In the genomic region with DNA sequence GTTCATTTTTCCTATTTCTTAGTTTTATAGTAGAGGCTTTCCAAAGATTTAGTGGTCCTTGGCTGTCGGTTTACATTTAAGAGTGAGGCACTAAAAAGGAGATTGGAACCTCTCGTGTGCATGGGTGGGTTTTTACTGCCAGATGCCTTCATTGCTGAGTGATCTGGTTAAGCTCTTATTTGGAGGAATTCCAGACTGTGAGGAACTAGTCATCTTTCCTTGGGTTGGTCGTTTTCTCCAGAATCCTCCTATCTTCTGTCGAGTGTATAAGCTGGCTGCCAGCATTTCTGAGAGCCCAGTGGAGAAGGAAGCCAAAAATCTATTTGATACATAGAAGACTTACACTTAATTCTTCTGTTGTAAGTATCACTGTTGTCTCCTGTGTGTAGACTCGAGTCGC, we compare ENCODE assay signal across 14 cellular contexts. TPM values are rescaled to one million over a fixed set of nuclear protein-coding genes. Genes with fewer than 3 reads are reported as not detected.
DNase-seq lines count a peak whose midpoint lies in the region; TF ChIP-seq lines count a peak whose summit lies in the region.
"Had no signal": no experiment of that assay in that cellular context is flagged by ENCODE, and none has a peak within 500 bp of the region (broad histone marks: within the 10 kb centered on the region; RNA-seq: fewer than 3 reads in every experiment).

No MANE protein-coding gene starts in this region.

- H4K91ac ChIP-seq in H9 (ENCODE audit: insufficient read length, low read depth, low read length) = no peak overlapping the region

- no peak overlapping the region for H3K4me3 ChIP-seq in SK-N-SH (ENCODE audit: low read depth in 2 of 2, low read length in 1 of 2)
- no peak overlapping the region for H3K4me3 ChIP-seq in retinal pigment epithelial cell (ENCODE audit: low read length)
- H3K4me3 ChIP-seq: left lung, PC-9, spleen had no signal

- no peak overlapping the region for H3K9ac ChIP-seq in SK-N-SH
- H3K9ac ChIP-seq in H9 (ENCODE audit: extremely low read depth, insufficient read length, low read length) = no peak overlapping the region

- no peaks in the 10 kb centered on the region for H3K27me3 Mint-ChIP-seq in activated CD4-positive, alpha-beta memory T cell treated with anti-CD3 and anti-CD28 coated beads, Interleukin-2, amount 10 ng/mL, durations not matched to agents 7 days and 5 days
- H3K27me3 Mint-ChIP-seq in H9 (ENCODE audit: low read depth) = no peaks in the 10 kb centered on the region
- H3K27me3 Mint-ChIP-seq: dendritic cell treated with granulocyte-macrophage colony-stimulating factor and Interleukin-4, amounts not matched to agents 40 ng/mL and 50 ng/mL, for 4 days had no signal

- H3K9me3 ChIP-seq in SK-N-SH (no peaks in the 10 kb centered on the region), H9 (ENCODE audit: control insufficient read depth, low read depth, low read length) (no peaks in the 10 kb centered on the region)
- H3K9me3 ChIP-seq: left lung had no signal

- no peak overlapping the region for H3K23ac ChIP-seq in H9 (ENCODE audit: insufficient read length, low read depth, low read length)

- H2BK15ac ChIP-seq in H9 (ENCODE audit: low read depth, low read length) = no peak overlapping the region

- H3K4me2 ChIP-seq in SK-N-SH (no peak overlapping the region), H9 (ENCODE audit: insufficient read depth, insufficient read length, low read length) (no peak overlapping the region)
- H3K4me2 ChIP-seq: PC-9 had no signal

- H4K8ac ChIP-seq in H9 (replicated peaks; ENCODE audit: insufficient read length, low read depth, low read length) = no peak overlapping the region

- H4K20me1 ChIP-seq in SK-N-SH (ENCODE audit: insufficient read depth) (peaks cover 77% of the 10 kb centered on the region), H9 (ENCODE audit: control insufficient read depth, insufficient read depth, insufficient read length) (no peaks in the 10 kb centered on the region)

- CTCF ChIA-PET in SK-N-SH (lab: Yijun Ruan, JAX) = interaction anchor here (0.9 to 1.5 kb wide), 2 partner anchors 35 to 44 kb away, joined by 3 to 4 read pairs; no protein-coding TSS in a partner anchor
- CTCF ChIA-PET in activated CD4-positive, alpha-beta memory T cell treated with anti-CD3 and anti-CD28 coated beads, Interleukin-2, amount 10 ng/mL, durations not matched to agents 7 days and 5 days (lab: Charles Lee) = interaction anchor here (0.6 kb wide), 1 partner anchor 8 kb away, joined by 3 read pairs; no protein-coding TSS in a partner anchor

- no peak overlapping the region for H3K18ac ChIP-seq in H9 (ENCODE audit: insufficient read length, low read depth, low read length)

- peaks cover 97% of the 10 kb centered on the region for H3K79me2 ChIP-seq in SK-N-SH (ENCODE audit: insufficient read depth)
- H3K79me2 ChIP-seq in H9 (ENCODE audit: insufficient read depth, low read length) = peaks cover 21% of the 10 kb centered on the region

- no peak overlapping the region for H2AFZ ChIP-seq in SK-N-SH (ENCODE audit: low read depth)
- H2AFZ ChIP-seq in H9 (ENCODE audit: low read length) = no peak overlapping the region
- H2AFZ ChIP-seq: PC-9 had no signal

- H3T11ph ChIP-seq in H9 (ENCODE audit: low read length) = no peak overlapping the region

- no peaks in the 10 kb centered on the region for H3K9me3 Mint-ChIP-seq in activated CD4-positive, alpha-beta memory T cell treated with anti-CD3 and anti-CD28 coated beads, Interleukin-2, amount 10 ng/mL, durations not matched to agents 7 days and 5 days
- no peaks in the 10 kb centered on the region for H3K9me3 Mint-ChIP-seq in H9
- H3K9me3 Mint-ChIP-seq: activated naive CD4-positive, alpha-beta T cell treated with anti-CD3 and anti-CD28 coated beads for 36 hours; dendritic cell treated with granulocyte-macrophage colony-stimulating factor and Interleukin-4, amounts not matched to agents 40 ng/mL and 50 ng/mL, for 4 days had no signal

- peak in 1 of 2 experiments; percentile 36; a peak in 1 of 4 replicates for TF ChIP-seq EP300 in SK-N-SH (IDR thresholded peaks at IDR 0.05; ENCODE audit: borderline replicate concordance in 1 of 2, low read depth in 1 of 2, low read length in 1 of 2)

- H3K27ac ChIP-seq in SK-N-SH (ENCODE audit: low read depth in 2 of 2, low read length in 1 of 2) (peak overlapping the region; percentile 44 to 71; a peak in 3 of 4 replicates), H9 (ENCODE audit: insufficient read length, low read depth, low read length) (no peak overlapping the region)
- H3K27ac ChIP-seq: HL-60, left lung, PC-9 had no signal

- peaks cover 30% of the 10 kb centered on the region for H3F3A ChIP-seq in SK-N-SH (replicated peaks; ENCODE audit: insufficient read depth)

- no peak overlapping the region for H2AK5ac ChIP-seq in H9 (ENCODE audit: insufficient read length, low read length)

- no peak overlapping the region for H4K5ac ChIP-seq in H9 (ENCODE audit: insufficient read length, low read depth, low read length)

- no peak overlapping the region for H3K56ac ChIP-seq in H9 (ENCODE audit: insufficient read length, low read depth, low read length)

- peaks cover 87% of the 10 kb centered on the region for H3K36me3 Mint-ChIP-seq in activated CD4-positive, alpha-beta memory T cell treated with anti-CD3 and anti-CD28 coated beads, Interleukin-2, amount 10 ng/mL, durations not matched to agents 7 days and 5 days (ENCODE audit: low read depth)
- H3K36me3 Mint-ChIP-seq in H9 (ENCODE audit: insufficient read depth in 1 of 3, low read depth in 3 of 3) = peaks cover 66 to 92% (median 84%) of the 10 kb centered on the region in 3 experiments

- H3K27me3 ChIP-seq in SK-N-SH (ENCODE audit: insufficient read depth) (no peaks in the 10 kb centered on the region), H9 (ENCODE audit: insufficient read depth, low read length) (no peaks in the 10 kb centered on the region)
- H3K27me3 ChIP-seq: left lung, spleen had no signal

- H2BK5ac ChIP-seq in H9 (ENCODE audit: insufficient read length, low read length) = no peak overlapping the region

- no peak overlapping the region for H2BK120ac ChIP-seq in H9 (ENCODE audit: low read depth, low read length, poor library complexity, severe bottlenecking)

- H3K27ac Mint-ChIP-seq in activated CD4-positive, alpha-beta memory T cell treated with anti-CD3 and anti-CD28 coated beads, Interleukin-2, amount 10 ng/mL, durations not matched to agents 7 days and 5 days = no peak overlapping the region
- H3K27ac Mint-ChIP-seq in H9 = no peak overlapping the region
- H3K27ac Mint-ChIP-seq: activated naive CD4-positive, alpha-beta T cell treated with anti-CD3 and anti-CD28 coated beads for 36 hours; T-helper 1 cell treated with Interleukin-12 subunit alpha and Interleukin-12 subunit beta and Interleukin-4 antibody, amounts not matched to agents 30 μg/mL and 1 μg/mL, for 36 hours had no signal

- H3K4ac ChIP-seq in H9 (ENCODE audit: low read depth, low read length) = no peak overlapping the region

- DNase-seq in ELR (ENCODE audit: low read depth) = peak; percentile 35
- DNase-seq in SK-N-SH = no peak
- DNase-seq in fibroblast of gingiva (ENCODE audit: low read depth) = peak; percentile 12
- peak; percentile 61 for DNase-seq in retinal pigment epithelial cell (ENCODE audit: low read depth)
- no peak for DNase-seq in activated CD4-positive, alpha-beta memory T cell treated with anti-CD3 and anti-CD28 coated beads, Interleukin-2, amount 10 ng/mL, durations not matched to agents 7 days and 5 days
- no peak for DNase-seq in H9
- DNase-seq in NCI-H146 (lab: John Stamatoyannopoulos, UW) = no peak
- DNase-seq: activated naive CD4-positive, alpha-beta T cell treated with anti-CD3 and anti-CD28 coated beads for 36 hours; left lung; PC-9; spleen had no signal

- H3K4me1 Mint-ChIP-seq in activated CD4-positive, alpha-beta memory T cell treated with anti-CD3 and anti-CD28 coated beads, Interleukin-2, amount 10 ng/mL, durations not matched to agents 7 days and 5 days = peaks cover 28% of the 10 kb centered on the region
- peaks cover under 1 to 3% of the 10 kb centered on the region in 2 experiments; a peak in 2 of 4 replicates for H3K4me1 Mint-ChIP-seq in H9

- TF ChIP-seq CTCF in SK-N-SH (IDR thresholded peaks at IDR 0.05) (no peak), retinal pigment epithelial cell (conservative IDR thresholded peaks at IDR 0.05; ENCODE audit: low read depth, low read length) (no peak), H9 (conservative IDR thresholded peaks at IDR 0.05) (no peak)

- peaks cover 12% of the 10 kb centered on the region for H3K79me1 ChIP-seq in H9 (ENCODE audit: insufficient read depth, low read depth, low read length, poor library complexity, severe bottlenecking)

- H2BK20ac ChIP-seq in H9 (ENCODE audit: low read depth, low read length, poor library complexity, severe bottlenecking) = no peak overlapping the region

- H3K4me1 ChIP-seq in SK-N-SH (ENCODE audit: control insufficient read depth in 1 of 2, insufficient read depth in 2 of 2, low read depth in 1 of 2, low read length in 1 of 2) = peaks cover 0 to 3% of the 10 kb centered on the region in 2 experiments; a peak in 1 of 4 replicates
- H3K4me1 ChIP-seq in H9 (ENCODE audit: insufficient read depth, low read length) = no peaks in the 10 kb centered on the region

- H3K9me2 ChIP-seq in SK-N-SH = no peaks in the 10 kb centered on the region

- H3K14ac ChIP-seq in H9 (ENCODE audit: insufficient read depth, low read length) = no peak overlapping the region

- POLR2A ChIA-PET in SK-N-SH (lab: Yijun Ruan, JAX) = no interaction called here
- POLR2A ChIA-PET in activated CD4-positive, alpha-beta memory T cell treated with anti-CD3 and anti-CD28 coated beads, Interleukin-2, amount 10 ng/mL, durations not matched to agents 7 days and 5 days (lab: Charles Lee) = no interaction called here

- H3K23me2 ChIP-seq in H9 (ENCODE audit: insufficient read length, low read depth, low read length, poor library complexity, severe bottlenecking) = no peaks in the 10 kb centered on the region

- peaks cover 48 to 69% of the 10 kb centered on the region in 2 experiments for H3K36me3 ChIP-seq in SK-N-SH (replicated peaks in 1 of 2; ENCODE audit: control insufficient read depth in 1 of 2, insufficient read depth in 2 of 2, low read length in 1 of 2)

- WGBS in SK-N-SH (ENCODE audit: low lambda C conversion rate) = 49% methylated on average over 6 of the region's 6 CpGs
- no CpG with 5 or more reads among the region's 6 CpGs for WGBS in H9 (ENCODE audit: extremely low coverage, insufficient read length, low lambda C conversion rate)

- H3K4me3 Mint-ChIP-seq in activated CD4-positive, alpha-beta memory T cell treated with anti-CD3 and anti-CD28 coated beads, Interleukin-2, amount 10 ng/mL, durations not matched to agents 7 days and 5 days = no peak overlapping the region
- no peak overlapping the region for H3K4me3 Mint-ChIP-seq in H9
- H3K4me3 Mint-ChIP-seq: activated naive CD4-positive, alpha-beta T cell treated with anti-CD3 and anti-CD28 coated beads for 36 hours; dendritic cell treated with granulocyte-macrophage colony-stimulating factor and Interleukin-4, amounts not matched to agents 40 ng/mL and 50 ng/mL, for 4 days; T-helper 1 cell treated with Interleukin-12 subunit alpha and Interleukin-12 subunit beta and Interleukin-4 antibody, amounts not matched to agents 30 μg/mL and 1 μg/mL, for 36 hours had no signal

- no peak for TF ChIP-seq RAD21 in SK-N-SH (IDR thresholded peaks at IDR 0.05; ENCODE audit: low read length)

- no peak overlapping the region for H2BK12ac ChIP-seq in H9 (ENCODE audit: insufficient read length, low read depth, low read length)

RNA-seq across cellular contexts. Expression of gene IST1, which starts 22.6 kb away (rescaled TPM):
- 133 and 187 TPM in 2 replicates for polyA plus RNA-seq in SK-N-SH (2012; rRNA removed)
- polyA plus RNA-seq in SK-N-SH (2012; cell fraction: cytosol; rRNA removed) = 123 and 127 TPM in 2 replicates
- polyA plus RNA-seq in SK-N-SH (2012; cell fraction: nucleus; rRNA removed) = 213 and 350 TPM in 2 replicates
- 100 to 1,000 TPM; 227 to 229 TPM for total RNA-seq in activated CD4-positive, alpha-beta memory T cell treated with anti-CD3 and anti-CD28 coated beads, Interleukin-2, amount 10 ng/mL, durations not matched to agents 7 days and 5 days
- total RNA-seq in H9 (2021) = 263 and 264 TPM in 2 replicates

RNA-seq across cellular contexts. Expression of gene ZNF821, which starts 33.9 kb away (rescaled TPM):
- polyA plus RNA-seq in SK-N-SH (2012; rRNA removed) = 7.7 and 8.8 TPM in 2 replicates
- 5.7 and 7.4 TPM in 2 replicates for polyA plus RNA-seq in SK-N-SH (2012; cell fraction: cytosol; rRNA removed)
- 13.5 and 21.4 TPM in 2 replicates for polyA plus RNA-seq in SK-N-SH (2012; cell fraction: nucleus; rRNA removed)
- 10 to 100 TPM; 11.4 to 11.9 TPM for total RNA-seq in activated CD4-positive, alpha-beta memory T cell treated with anti-CD3 and anti-CD28 coated beads, Interleukin-2, amount 10 ng/mL, durations not matched to agents 7 days and 5 days
- total RNA-seq in H9 (2021) = 11.6 and 12.5 TPM in 2 replicates

Comparison
In these comparisons a context has a peak if more than half of its experiments do, and no peak if none do; other contexts are left out.
1. DNase-seq: peak in ELR (single experiment), fibroblast of gingiva (single experiment) and retinal pigment epithelial cell (single experiment); none in SK-N-SH (single experiment), activated CD4-positive, alpha-beta memory T cell treated with anti-CD3 and anti-CD28 coated beads, Interleukin-2, amount 10 ng/mL, durations not matched to agents 7 days and 5 days (single experiment), H9 (single experiment) and NCI-H146 (single experiment).